In the genomic region with DNA sequence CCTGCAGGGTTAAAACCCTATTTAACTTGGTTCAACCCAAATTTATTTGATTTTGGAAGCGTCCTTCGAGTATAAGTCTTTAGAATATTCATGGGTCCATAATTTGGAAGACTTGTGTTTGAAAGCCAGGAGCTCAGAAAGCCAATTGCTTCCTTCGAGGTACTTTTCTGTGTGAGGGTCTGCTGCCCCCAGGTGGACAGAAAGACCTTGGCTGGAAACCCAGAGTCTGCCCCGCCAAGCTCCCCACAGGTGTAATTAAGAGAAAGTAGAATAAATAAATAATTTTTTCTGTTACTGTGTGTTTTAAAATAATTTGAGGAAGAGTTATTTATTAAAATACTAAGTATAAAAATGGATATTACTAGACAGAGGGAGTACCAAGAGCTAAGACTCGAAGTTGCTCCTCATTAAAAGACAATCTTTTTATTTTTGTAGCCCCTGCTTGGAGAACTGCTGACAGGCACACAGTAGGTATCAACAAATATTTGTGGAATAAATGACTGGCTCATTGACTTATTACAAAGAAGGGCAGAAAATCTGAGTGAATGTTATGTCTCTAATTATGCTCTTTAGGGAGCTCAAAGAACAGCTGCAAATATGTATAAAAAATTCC, we compare ENCODE assay signal across 7 cellular contexts.
DNase-seq lines count a peak whose midpoint lies in the region; ATAC-seq and TF ChIP-seq lines count a peak whose summit lies in the region.

No MANE protein-coding gene starts in this region.

- TF ChIP-seq CTCF in HFFc6 (IDR thresholded peaks at IDR 0.05), result peak; percentile 73

- DNase-seq in Daoy (ENCODE audit: low read depth) (peak; percentile 37), HFFc6 (no peak), SK-N-DZ (ENCODE audit: low spot score) (peak; percentile 34), islet precursor cell (peak; percentile 75)

- H3K27me3 Mint-ChIP-seq in HFFc6 (ENCODE audit: insufficient read depth), result peaks cover 4% of the 10 kb centered on the region; the same call in 1 of the 2 replicates

- no peak overlapping the region for H3K27ac Mint-ChIP-seq in HFFc6

- no peaks in the 10 kb centered on the region for H3K36me3 Mint-ChIP-seq in HFFc6 (ENCODE audit: low read depth)

- H3K4me3 Mint-ChIP-seq in HFFc6, result no peak overlapping the region

- H3K4me1 Mint-ChIP-seq in HFFc6 (ENCODE audit: low read depth), result no peaks in the 10 kb centered on the region

- H3K9me3 Mint-ChIP-seq in HFFc6, result no peaks in the 10 kb centered on the region

- ATAC-seq in GM21717 (IDR thresholded peaks at IDR 0.05; ENCODE audit: unreplicated experiment) (no peak), GM19023 (IDR thresholded peaks at IDR 0.05; ENCODE audit: unreplicated experiment) (no peak), HG02970 (IDR thresholded peaks at IDR 0.05; ENCODE audit: low FRiP score, unreplicated experiment) (no peak)
